8 cellular contexts compared by ENCODE assay signal in genomic region chr11:62787005-62787759, GRCh38. TPM values are rescaled to one million over a fixed set of nuclear protein-coding genes. Genes with fewer than 3 reads are reported as not detected.
DNase-seq lines count a peak whose midpoint lies in the region; ATAC-seq and TF ChIP-seq lines count a peak whose summit lies in the region.

A gene with protein sequence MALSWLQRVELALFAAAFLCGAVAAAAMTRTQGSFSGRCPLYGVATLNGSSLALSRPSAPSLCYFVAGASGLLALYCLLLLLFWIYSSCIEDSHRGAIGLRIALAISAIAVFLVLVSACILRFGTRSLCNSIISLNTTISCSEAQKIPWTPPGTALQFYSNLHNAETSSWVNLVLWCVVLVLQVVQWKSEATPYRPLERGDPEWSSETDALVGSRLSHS (plus strand): TSS chr11:62787402. CDS start chr11:62787432, 30 bp downstream.

- H3K14ac ChIP-seq in IMR-90 (replicated peaks; ENCODE audit: low read depth, low read length) = peak within 1 kb of the TSS; percentile 97

- H2BK120ac ChIP-seq in IMR-90 (ENCODE audit: low read depth, low read length) = peak within 1 kb of the TSS; percentile 35

- dilution Hi-C loops in IMR-90 (cut with HindIII; ENCODE audit: low sequenced_read_pairs, unreplicated experiment) = no loop called here

- H2AFZ ChIP-seq in IMR-90 (replicated peaks; ENCODE audit: low read length, poor library complexity) = peak within 1 kb of the TSS; percentile 99

- peak within 1 kb of the TSS; percentile 89 for H3K27ac ChIP-seq in IMR-90 (ENCODE audit: insufficient read depth, low read length)

- CTCF ChIA-PET in IMR-90 (lab: Yijun Ruan, JAX) = interaction anchor here (0.6 to 2.8 kb wide), 19 partner anchors 12 to 106 kb away, joined by 3 to 26 read pairs (median 4); partner anchors contain the start of genes NXF1, SLC3A2, TAF6L and ZBTB3

- peak; percentile 81 for TF ChIP-seq POLR2A in IMR-90 (IDR thresholded peaks at IDR 0.05; ENCODE audit: low read depth, low read length)

- H3K4ac ChIP-seq in IMR-90 (ENCODE audit: low read depth, low read length) = peak within 1 kb of the TSS; percentile 92

- TF ChIP-seq RAD21 in IMR-90 (IDR thresholded peaks at IDR 0.05; ENCODE audit: low read length) = peak; percentile 57

- peak within 1 kb of the TSS; percentile 78 for H4K5ac ChIP-seq in IMR-90 (ENCODE audit: low read depth, low read length)

- H3K56ac ChIP-seq in IMR-90 (ENCODE audit: extremely low read depth, insufficient read depth, low read length) = peak within 1 kb of the TSS; percentile 59

- H3K79me1 ChIP-seq in IMR-90 (ENCODE audit: low read depth in 1 of 2, low read length in 2 of 2) = peaks cover 15 to 40% of the 10 kb centered on the region in 2 experiments; a peak in 3 of 4 replicates

- H3K4me1 ChIP-seq in IMR-90 (ENCODE audit: control insufficient read depth, insufficient read depth, low read length) (peaks cover 11% of the 10 kb centered on the region), mucosa of stomach (ENCODE audit: control insufficient read depth, insufficient read depth, low read length) (peaks cover 24% of the 10 kb centered on the region)

- peak within 1 kb of the TSS; percentile 33; the same call in 1 of the 2 replicates for H2BK20ac ChIP-seq in IMR-90 (ENCODE audit: low read depth, low read length)

- BruUV-seq in IMR-90 (replicated peaks; lab: Mats Ljungman, UMichigan) = no TSS peak

- peak within 1 kb of the TSS; percentile 94 for H3K4me3 ChIP-seq in IMR-90 (ENCODE audit: insufficient read depth, low read depth, low read length)
- peak within 1 kb of the TSS; percentile 93 for H3K4me3 ChIP-seq in epithelial cell of proximal tubule (ENCODE audit: low read depth, low read length)
- H3K4me3 ChIP-seq in mucosa of stomach (ENCODE audit: low read length) = peak within 1 kb of the TSS; percentile 68

- H3K9me3 ChIP-seq in IMR-90 (ENCODE audit: control insufficient read depth, insufficient read depth, low read length) (no peaks in the 10 kb centered on the region), mucosa of stomach (ENCODE audit: control insufficient read depth, low read length) (no peaks in the 10 kb centered on the region)

- peak within 1 kb of the TSS; percentile 85 for H4K91ac ChIP-seq in IMR-90 (ENCODE audit: insufficient read depth, low read depth, low read length)

- TF ChIP-seq CTCF in IMR-90 (conservative IDR thresholded peaks at IDR 0.05; ENCODE audit: low read depth, low read length) (peak; percentile 74), epithelial cell of proximal tubule (conservative IDR thresholded peaks at IDR 0.05; ENCODE audit: low read depth, low read length) (peak; percentile 63)

- H3K9ac ChIP-seq in IMR-90 (ENCODE audit: low read depth, low read length) (peak within 1 kb of the TSS; percentile 96), mucosa of stomach (ENCODE audit: low read length) (peak within 1 kb of the TSS; percentile 79)

- H4K8ac ChIP-seq in IMR-90 (ENCODE audit: low read depth in 2 of 2, low read length in 2 of 2) = peak within 1 kb of the TSS; percentile 88 to 94

- H3K36me3 ChIP-seq in IMR-90 (ENCODE audit: control insufficient read depth, insufficient read depth, low read length) = peaks cover 21% of the 10 kb centered on the region
- peaks cover 11% of the 10 kb centered on the region for H3K36me3 ChIP-seq in mucosa of stomach (ENCODE audit: control insufficient read depth, insufficient read depth, low read length)

- in situ Hi-C loops in IMR-90 (cut with MboI; ENCODE audit: low sequenced_read_pairs) = no loop called here

- no peaks in the 10 kb centered on the region for H3K27me3 ChIP-seq in IMR-90 (ENCODE audit: control insufficient read depth, insufficient read depth, low read length)
- no peaks in the 10 kb centered on the region for H3K27me3 ChIP-seq in mucosa of stomach (ENCODE audit: control insufficient read depth, insufficient read depth, low read length)

- H3K9me1 ChIP-seq in IMR-90 (ENCODE audit: insufficient read depth, low read length) = no peaks in the 10 kb centered on the region

- H3K23ac ChIP-seq in IMR-90 (ENCODE audit: low read depth, low read length) = peak within 1 kb of the TSS; percentile 96

- H4K20me1 ChIP-seq in IMR-90 (ENCODE audit: insufficient read depth, low read length) = peaks cover 11% of the 10 kb centered on the region

- DNase-seq in DMS114 treated with DMSO at 0.1 percent for 48 hours (lab: John Stamatoyannopoulos, UW; ENCODE audit: unreplicated experiment) (peak; percentile 96), IMR-90 (peak; percentile 98), OCI-M1 (lab: John Stamatoyannopoulos, UW) (peak; percentile 99), activated T-cell treated with anti-CD3 and anti-CD28 coated beads for 4 hours (peak; percentile 99), epithelial cell of proximal tubule (ENCODE audit: low read depth) (peak; percentile 69)
- peak; percentile 95 to 98 for DNase-seq in stimulated activated CD8-positive, alpha-beta memory T cell treated with anti-CD3 and anti-CD28 coated beads, Interleukin-7, amount 100 ng/mL, for 1 hour (ENCODE audit: low read depth in 2 of 2)

- H3K4me2 ChIP-seq in IMR-90 (ENCODE audit: low read depth, low read length) = peak within 1 kb of the TSS; percentile 95

- POLR2A ChIA-PET in IMR-90 (lab: Charles Lee; ENCODE audit: unreplicated experiment) = interaction anchor here (1.1 kb wide), 1 partner anchor 54 kb away, joined by 3 read pairs; no protein-coding TSS in a partner anchor

- H2AK9ac ChIP-seq in IMR-90 (replicated peaks; ENCODE audit: low read depth, low read length, poor library complexity) = peak within 1 kb of the TSS; percentile 100

- ATAC-seq in GM21526 (IDR thresholded peaks at IDR 0.05; ENCODE audit: low FRiP score, unreplicated experiment) (peak; percentile 57), IMR-90 (ENCODE audit: low read depth) (peak; percentile 68)

- WGBS in IMR-90 (ENCODE audit: extremely low coverage in 2 of 2, insufficient read length in 1 of 2), 2 experiments = 0% methylated on average over 71 of the region's 88 CpGs; no CpG with 5 or more reads in 1 of the 2 experiments

- intact Hi-C loops in IMR-90 (cut with micrococcal nuclease) = loop anchor here (2.0 to 5.0 kb wide), 2 partner anchors 46 to 95 kb away; partner anchors contain the start of genes SLC3A2, STX5 and TEX54

- H3K18ac ChIP-seq in IMR-90 (ENCODE audit: low read depth, low read length) = peak within 1 kb of the TSS; percentile 18; the same call in 1 of the 2 replicates

- H2AK5ac ChIP-seq in IMR-90 (ENCODE audit: low read depth, low read length) = peak within 1 kb of the TSS; percentile 95

- no peak within 1 kb of the TSS for H2BK15ac ChIP-seq in IMR-90 (ENCODE audit: low read depth, low read length)

- H2BK5ac ChIP-seq in IMR-90 (ENCODE audit: low read depth, low read length, poor library complexity, severe bottlenecking) = peak within 1 kb of the TSS; percentile 70

TF ChIP-seq in IMR-90, 13 proteins besides CTCF, POLR2A, EP300 and RAD21:
- no peak for TF ChIP-seq USF2 (IDR thresholded peaks at IDR 0.05; ENCODE audit: low read depth, low read length)
- 0 out of 2 replicates have a peak, but pooled peaks have one; percentile 7 for TF ChIP-seq FOS (IDR thresholded peaks at IDR 0.05; ENCODE audit: low read depth, low read length)
- TF ChIP-seq NFE2L2 (IDR thresholded peaks at IDR 0.05; ENCODE audit: low read depth, low read length) = no peak
- TF ChIP-seq MXI1 (IDR thresholded peaks at IDR 0.05; ENCODE audit: borderline replicate concordance, low read depth, low read length) = peak; percentile 80
- no peak for TF ChIP-seq MAFK (IDR thresholded peaks at IDR 0.05; ENCODE audit: low read depth, low read length)
- TF ChIP-seq RCOR1 (IDR thresholded peaks at IDR 0.05; ENCODE audit: insufficient replicate concordance, low read length) = peak; percentile 92
- TF ChIP-seq CEBPB (IDR thresholded peaks at IDR 0.05; ENCODE audit: low read depth, low read length) = no peak
- TF ChIP-seq ELK1 (IDR thresholded peaks at IDR 0.05; ENCODE audit: borderline replicate concordance, low read depth, low read length) = no peak
- TF ChIP-seq MAZ (IDR thresholded peaks at IDR 0.05; ENCODE audit: borderline replicate concordance, low read depth, low read length) = peak; percentile 91; the same call in 1 of the 2 replicates
- TF ChIP-seq CHD1 (IDR thresholded peaks at IDR 0.05; ENCODE audit: low read depth, low read length) = 0 out of 2 replicates have a peak, but pooled peaks have one; percentile 34
- TF ChIP-seq RFX5 (IDR thresholded peaks at IDR 0.05; ENCODE audit: low read depth, low read length) = no peak
- no peak for TF ChIP-seq BHLHE40 (IDR thresholded peaks at IDR 0.05; ENCODE audit: low read depth, low read length)
- TF ChIP-seq SMC3 (IDR thresholded peaks at IDR 0.05; ENCODE audit: low read depth, low read length) = no peak

RNA-seq across cellular contexts. Expression of the gene that starts here (rescaled TPM):
- 20.0 and 29.4 TPM in 2 replicates for total RNA-seq in IMR-90 (2012; rRNA removed)
- polyA plus RNA-seq in IMR-90 (2012; rRNA removed) = 67.1 and 71.5 TPM in 2 replicates
- polyA plus RNA-seq in IMR-90 (2012; cell fraction: cytosol; rRNA removed) = 83.4 and 96.5 TPM in 2 replicates
- polyA plus RNA-seq in IMR-90 (2012; cell fraction: nucleus; rRNA removed; ENCODE audit: low replicate concordance) = 23.6 and 27.1 TPM in 2 replicates
- total RNA-seq in epithelial cell of proximal tubule = 52.8 and 97.7 TPM in 2 replicates

Comparison
In these comparisons a context has a peak if more than half of its experiments do, and no peak if none do; other contexts are left out.
1. Peak in every context shown above with its lines: DNase-seq, ATAC-seq, H3K4me3 ChIP-seq and H3K27ac ChIP-seq.